ENCODE assay signal across 18 cellular contexts in genomic region chr20:5592165-5592564, GRCh38. TPM values are rescaled to one million over a fixed set of nuclear protein-coding genes. Genes with fewer than 3 reads are reported as not detected.
DNase-seq lines count a peak whose midpoint lies in the region; ATAC-seq, FAIRE-seq and TF ChIP-seq lines count a peak whose summit lies in the region.
"Had no signal": no experiment of that assay in that cellular context is flagged by ENCODE, and none has a peak within 500 bp of the region (broad histone marks: within the 10 kb centered on the region; RNA-seq: fewer than 3 reads in every experiment).

No MANE protein-coding gene starts in this region.

- intact Hi-C loops in CD8-positive, alpha-beta T cell (cut with DNase I, micrococcal nuclease), result no loop called here

- peak overlapping the region; percentile 21 for H3K4me3 ChIP-seq in CD8-positive, alpha-beta T cell (ENCODE audit: low read depth, low read length)
- H3K4me3 ChIP-seq: BLaER1 treated with 17β-estradiol and CSF1 and Interleukin-3, amounts not matched to agents 10 nM and 100 nM; gastroesophageal sphincter; skin epidermis; transverse colon had no signal

- H3K36me3 Mint-ChIP-seq in CD8-positive, alpha-beta T cell, result peaks cover 53% of the 10 kb centered on the region
- peaks cover 44% of the 10 kb centered on the region for H3K36me3 Mint-ChIP-seq in activated CD8-positive, alpha-beta T cell treated with anti-CD3 and anti-CD28 coated beads, Interleukin-2, amount 10 ng/mL, durations not matched to agents 7 days and 5 days (ENCODE audit: low read depth)
- H3K36me3 Mint-ChIP-seq in mesothelial cell of epicardium, result peaks cover 20% of the 10 kb centered on the region

- H3K9me3 Mint-ChIP-seq in CD8-positive, alpha-beta T cell, result no peaks in the 10 kb centered on the region
- H3K9me3 Mint-ChIP-seq in activated CD8-positive, alpha-beta T cell treated with anti-CD3 and anti-CD28 coated beads, Interleukin-2, amount 10 ng/mL, durations not matched to agents 7 days and 5 days (ENCODE audit: insufficient read depth), result no peaks in the 10 kb centered on the region
- H3K9me3 Mint-ChIP-seq in mesothelial cell of epicardium, result no peaks in the 10 kb centered on the region

- peak; percentile 92 for FAIRE-seq in GM19239 (lab: Jason Lieb, UNC)
- FAIRE-seq: TTC549 had no signal

- H3K9me3 ChIP-seq in CD8-positive, alpha-beta T cell (ENCODE audit: low read length), result no peaks in the 10 kb centered on the region
- H3K9me3 ChIP-seq: BLaER1 treated with 17β-estradiol and CSF1 and Interleukin-3, amounts not matched to agents 10 nM and 100 nM; gastroesophageal sphincter; transverse colon had no signal

- H3K27ac ChIP-seq in CD8-positive, alpha-beta T cell (ENCODE audit: low read depth, low read length), result no peak overlapping the region
- H3K27ac ChIP-seq: BLaER1 treated with 17β-estradiol and CSF1 and Interleukin-3, amounts not matched to agents 10 nM and 100 nM; gastroesophageal sphincter; parathyroid adenoma had no signal

- H3K4me1 ChIP-seq in CD8-positive, alpha-beta T cell (ENCODE audit: insufficient read depth, low read length), result peaks cover 27% of the 10 kb centered on the region
- H3K4me1 ChIP-seq: parathyroid adenoma, transverse colon had no signal

- POLR2A ChIA-PET in CD8-positive, alpha-beta T cell (lab: Charles Lee), result no interaction called here
- POLR2A ChIA-PET in activated CD8-positive, alpha-beta T cell treated with anti-CD3 and anti-CD28 coated beads, Interleukin-2, amount 10 ng/mL, durations not matched to agents 7 days and 5 days (lab: Charles Lee), result interaction anchor here (1.0 to 3.1 kb wide), 2 partner anchors 11 to 55 kb away, joined by 3 to 20 read pairs; no protein-coding TSS in a partner anchor

- no peaks in the 10 kb centered on the region for H3K27me3 ChIP-seq in CD8-positive, alpha-beta T cell (ENCODE audit: insufficient read depth, low read length)
- H3K27me3 ChIP-seq: BLaER1 treated with 17β-estradiol and CSF1 and Interleukin-3, amounts not matched to agents 10 nM and 100 nM; gastroesophageal sphincter; transverse colon had no signal

- H3K27ac Mint-ChIP-seq in CD8-positive, alpha-beta T cell, result peak overlapping the region; percentile 68
- peak overlapping the region; percentile 93 for H3K27ac Mint-ChIP-seq in activated CD8-positive, alpha-beta T cell treated with anti-CD3 and anti-CD28 coated beads, Interleukin-2, amount 10 ng/mL, durations not matched to agents 7 days and 5 days
- peak overlapping the region; percentile 23 for H3K27ac Mint-ChIP-seq in mesothelial cell of epicardium

- DNase-seq in CD8-positive, alpha-beta T cell, result no peak
- DNase-seq in GM19239 (ENCODE audit: insufficient read length, low spot score) (no peak), mesothelial cell of epicardium (ENCODE audit: low spot score in 2 of 2, unreplicated experiment in 2 of 2) (no peak), HuH-7 (ENCODE audit: low spot score) (no peak), epidermal melanocyte (ENCODE audit: insufficient read length, low spot score) (no peak)
- DNase-seq in activated CD8-positive, alpha-beta T cell treated with anti-CD3 and anti-CD28 coated beads, Interleukin-2, amount 10 ng/mL, durations not matched to agents 7 days and 5 days, result no peak
- DNase-seq: activated CD8-positive, alpha-beta memory T cell treated with anti-CD3 and anti-CD28 coated beads for 24 hours; activated gamma-delta T cell treated with Interleukin-2 at 50 U/mL for 16 hours; dermis blood vessel endothelial cell; Karpas-422; NCI-H748 treated with DMSO at 0.1 percent for 48 hours; transverse colon had no signal

- H3K36me3 ChIP-seq in CD8-positive, alpha-beta T cell (ENCODE audit: insufficient read depth, low read length), result peaks cover 14% of the 10 kb centered on the region

- no peak for TF ChIP-seq CTCF in CD8-positive, alpha-beta T cell (IDR thresholded peaks at IDR 0.05)
- no peak for TF ChIP-seq CTCF in mesothelial cell of epicardium (IDR thresholded peaks at IDR 0.05; ENCODE audit: unreplicated experiment)

- peak overlapping the region; percentile 82 for H3K4me3 Mint-ChIP-seq in CD8-positive, alpha-beta T cell
- H3K4me3 Mint-ChIP-seq in activated CD8-positive, alpha-beta T cell treated with anti-CD3 and anti-CD28 coated beads, Interleukin-2, amount 10 ng/mL, durations not matched to agents 7 days and 5 days, result peak overlapping the region; percentile 65
- no peak overlapping the region for H3K4me3 Mint-ChIP-seq in mesothelial cell of epicardium

- no peaks in the 10 kb centered on the region for H3K27me3 Mint-ChIP-seq in CD8-positive, alpha-beta T cell (ENCODE audit: low read depth)
- no peaks in the 10 kb centered on the region for H3K27me3 Mint-ChIP-seq in activated CD8-positive, alpha-beta T cell treated with anti-CD3 and anti-CD28 coated beads, Interleukin-2, amount 10 ng/mL, durations not matched to agents 7 days and 5 days (ENCODE audit: low read depth)
- H3K27me3 Mint-ChIP-seq in mesothelial cell of epicardium (ENCODE audit: low read depth), result no peaks in the 10 kb centered on the region

- H3K4me1 Mint-ChIP-seq in CD8-positive, alpha-beta T cell (ENCODE audit: low read depth), result peaks cover 62% of the 10 kb centered on the region
- H3K4me1 Mint-ChIP-seq in activated CD8-positive, alpha-beta T cell treated with anti-CD3 and anti-CD28 coated beads, Interleukin-2, amount 10 ng/mL, durations not matched to agents 7 days and 5 days (ENCODE audit: low read depth), result peaks cover 58% of the 10 kb centered on the region
- peaks cover 6% of the 10 kb centered on the region for H3K4me1 Mint-ChIP-seq in mesothelial cell of epicardium

- CTCF ChIA-PET in CD8-positive, alpha-beta T cell (lab: Charles Lee), result interaction anchor here (1.0 to 2.9 kb wide), 3 partner anchors 20 to 196 kb away, joined by 5 to 13 read pairs (median 5); no protein-coding TSS in a partner anchor
- CTCF ChIA-PET in activated CD8-positive, alpha-beta T cell treated with anti-CD3 and anti-CD28 coated beads, Interleukin-2, amount 10 ng/mL, durations not matched to agents 7 days and 5 days (lab: Charles Lee), result interaction anchor here (0.6 to 6.4 kb wide), 8 partner anchors 11 to 254 kb away, joined by 3 to 29 read pairs (median 7); no protein-coding TSS in a partner anchor

- ATAC-seq in CD8-positive, alpha-beta T cell, result no peak
- no peak for ATAC-seq in activated CD8-positive, alpha-beta T cell treated with anti-CD3 and anti-CD28 coated beads, Interleukin-2, amount 10 ng/mL, durations not matched to agents 7 days and 5 days
- no peak for ATAC-seq in GM18907 (IDR thresholded peaks at IDR 0.05; ENCODE audit: unreplicated experiment)
- ATAC-seq: gastroesophageal sphincter had no signal

RNA-seq across cellular contexts. Expression of gene GPCPD1, which starts 18.6 kb away (rescaled TPM):
- total RNA-seq in CD8-positive, alpha-beta T cell, result 100 to 1,000 TPM; 185 to 191 TPM
- total RNA-seq in activated CD8-positive, alpha-beta T cell treated with anti-CD3 and anti-CD28 coated beads, Interleukin-2, amount 10 ng/mL, durations not matched to agents 7 days and 5 days, result 10 to 100 TPM; 22.5 to 31.2 TPM
- 87.7 to 91.5 TPM (median 90.4 TPM) in 3 replicates for total RNA-seq in mesothelial cell of epicardium

Comparison
In these comparisons a context has a peak if more than half of its experiments do, and no peak if none do; other contexts are left out.
1. H3K27ac Mint-ChIP-seq: peak in every context shown above with its lines; median percentile 93 in activated CD8-positive, alpha-beta T cell treated with anti-CD3 and anti-CD28 coated beads, Interleukin-2, amount 10 ng/mL, durations not matched to agents 7 days and 5 days; 68 in CD8-positive, alpha-beta T cell; 23 in mesothelial cell of epicardium.